21 cellular contexts compared by ENCODE assay signal in genomic region chr1:67201891-67202290, GRCh38. TPM values are rescaled to one million over a fixed set of nuclear protein-coding genes. Genes with fewer than 3 reads are reported as not detected.
"Had no signal": no experiment of that assay in that cellular context is flagged by ENCODE, and none has a peak within 500 bp of the region (broad histone marks: within the 10 kb centered on the region; RNA-seq: fewer than 3 reads in every experiment).

No MANE protein-coding gene starts in this region.

- H3K27ac ChIP-seq: adrenal gland, cardiac muscle cell, gastroesophageal sphincter, upper lobe of left lung had no signal

- H3K9me3 ChIP-seq: adrenal gland, gastroesophageal sphincter, upper lobe of left lung had no signal

- DNase-seq: activated CD4-positive, alpha-beta T cell treated with anti-CD3 and anti-CD28 coated beads for 1 hour; activated CD4-positive, alpha-beta T cell treated with anti-CD3 and anti-CD28 coated beads, Interleukin-2, amount 50 U/mL, for 1 hour; activated CD8-positive, alpha-beta T cell treated with anti-CD3 and anti-CD28 coated beads, Interleukin-2, amount 10 ng/mL, durations not matched to agents 7 days and 5 days; adrenal gland; cortex of kidney; head of caudate nucleus; hypothalamus; left ventricle myocardium superior; midbrain; natural killer cell; stimulated activated CD4-positive, alpha-beta T cell treated with anti-CD3 and anti-CD28 coated beads, Interleukin-4, amount 100 ng/mL, for 24 hours; stimulated activated naive CD4-positive, alpha-beta T cell treated with Interleukin-2 at 50 U/mL for 16 hours; T-cell; upper lobe of left lung had no signal

- H3K4me3 ChIP-seq: adrenal gland, cardiac muscle cell, gastroesophageal sphincter, upper lobe of left lung had no signal

- H3K4me1 ChIP-seq: adrenal gland, gastroesophageal sphincter, upper lobe of left lung had no signal

- ATAC-seq: activated CD8-positive, alpha-beta T cell treated with anti-CD3 and anti-CD28 coated beads, Interleukin-2, amount 10 ng/mL, durations not matched to agents 7 days and 5 days; gastroesophageal sphincter; left ventricle myocardium superior; natural killer cell; T-cell had no signal

- H3K36me3 ChIP-seq: adrenal gland, cardiac muscle cell, gastroesophageal sphincter, upper lobe of left lung had no signal

- H3K27me3 ChIP-seq: adrenal gland, cardiac muscle cell, gastroesophageal sphincter, upper lobe of left lung had no signal

RNA-seq across cellular contexts. Expression of gene IL23R, which starts 35.6 kb away (rescaled TPM):
- total RNA-seq: cardiac muscle cell, cerebellum, epithelial cell of proximal tubule, gastroesophageal sphincter, left ventricle myocardium superior, osteoblast, progenitor cell of endocrine pancreas, subcutaneous adipose tissue had no signal
- polyA plus RNA-seq: cardiac muscle cell had no signal
